ENCODE assay signal across 17 cellular contexts in the genomic region with DNA sequence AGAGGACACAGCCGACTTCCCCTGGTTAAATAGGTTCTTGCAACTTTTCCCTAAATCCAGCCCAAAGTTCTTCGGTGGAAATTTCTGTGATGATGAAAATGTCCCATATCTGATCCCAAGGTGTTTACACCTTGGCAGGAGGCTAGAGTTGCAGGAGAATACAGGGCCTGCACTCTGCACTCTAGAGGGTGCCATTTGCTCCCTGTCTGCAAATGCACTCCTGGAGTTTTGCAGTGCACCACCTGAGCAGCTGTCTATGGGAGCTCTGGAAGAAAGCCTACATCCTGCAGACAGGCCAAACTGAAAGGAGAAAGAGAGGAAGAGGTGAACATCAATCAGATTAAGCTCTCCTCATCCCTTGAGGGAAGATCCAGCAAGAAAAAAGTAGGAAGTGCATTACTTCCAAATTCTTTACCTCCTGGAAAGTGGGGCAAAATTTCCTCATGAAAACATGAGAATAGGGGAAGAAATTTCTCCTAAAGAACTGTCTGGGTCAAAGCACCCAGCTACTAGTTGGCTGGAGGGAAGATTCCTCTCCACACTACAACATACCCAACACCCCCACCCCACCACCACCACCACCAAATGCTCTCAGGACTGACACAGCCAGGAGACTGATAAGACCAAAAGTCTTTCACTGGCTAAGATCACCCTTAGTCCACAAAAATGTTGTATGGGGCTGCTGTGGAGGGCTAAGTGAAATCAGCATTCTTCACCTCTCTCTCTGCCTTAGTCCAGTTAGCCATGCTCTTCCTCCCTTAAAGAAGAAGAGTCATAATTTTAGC.
DNase-seq lines count a peak whose midpoint lies in the region; ATAC-seq, FAIRE-seq and TF ChIP-seq lines count a peak whose summit lies in the region.
"Had no signal": no experiment of that assay in that cellular context is flagged by ENCODE, and none has a peak within 500 bp of the region (broad histone marks: within the 10 kb centered on the region; RNA-seq: fewer than 3 reads in every experiment).

No MANE protein-coding gene starts in this region.

- DNase-seq in left ventricle myocardium inferior (no peak), left cardiac atrium (no peak), astrocyte (ENCODE audit: low read depth) (peak; percentile 87), keratinocyte (ENCODE audit: low read depth, low spot score) (no peak), GM12892 (ENCODE audit: insufficient read length) (no peak), GDM1 (lab: John Stamatoyannopoulos, UW) (no peak)
- no peak for DNase-seq in activated CD8-positive, alpha-beta T cell treated with anti-CD3 and anti-CD28 coated beads, Interleukin-2, amount 10 ng/mL, durations not matched to agents 7 days and 5 days
- DNase-seq: AML-193, DND-41, foreskin melanocyte, H7, NCI-H1417, NCI-H510A, uterus had no signal

- no peak overlapping the region for H3K4me2 ChIP-seq in astrocyte (ENCODE audit: low read length)
- H3K4me2 ChIP-seq in keratinocyte (ENCODE audit: control insufficient read depth, extremely low read depth, insufficient read depth, low read depth, low read length): no peak overlapping the region

- H3K4me1 ChIP-seq in left ventricle myocardium inferior: peaks cover 10% of the 10 kb centered on the region
- H3K4me1 ChIP-seq in astrocyte (ENCODE audit: insufficient read depth, low read length): peaks cover 40% of the 10 kb centered on the region
- H3K4me1 ChIP-seq in keratinocyte (ENCODE audit: control insufficient read depth, extremely low read depth, insufficient read depth, low read length): peaks cover 23% of the 10 kb centered on the region
- H3K4me1 ChIP-seq: uterus had no signal

- H3K79me2 ChIP-seq in astrocyte (ENCODE audit: insufficient read depth, low read length): no peaks in the 10 kb centered on the region
- no peaks in the 10 kb centered on the region for H3K79me2 ChIP-seq in keratinocyte (ENCODE audit: control insufficient read depth, insufficient read depth, low read length)

- peak overlapping the region; percentile 100 for H3K27ac Mint-ChIP-seq in astrocyte (ENCODE audit: unreplicated experiment)
- no peak overlapping the region for H3K27ac Mint-ChIP-seq in activated CD8-positive, alpha-beta T cell treated with anti-CD3 and anti-CD28 coated beads, Interleukin-2, amount 10 ng/mL, durations not matched to agents 7 days and 5 days
- H3K27ac Mint-ChIP-seq: activated naive CD4-positive, alpha-beta T cell treated with anti-CD3 and anti-CD28 coated beads, Interleukin-2, amount 50 U/mL, for 24 hours had no signal

- H3K4me1 Mint-ChIP-seq in astrocyte (ENCODE audit: low read depth, unreplicated experiment): peaks cover 50% of the 10 kb centered on the region
- H3K4me1 Mint-ChIP-seq in activated CD8-positive, alpha-beta T cell treated with anti-CD3 and anti-CD28 coated beads, Interleukin-2, amount 10 ng/mL, durations not matched to agents 7 days and 5 days (ENCODE audit: low read depth): no peaks in the 10 kb centered on the region
- H3K4me1 Mint-ChIP-seq: activated naive CD4-positive, alpha-beta T cell treated with anti-CD3 and anti-CD28 coated beads, Interleukin-2, amount 50 U/mL, for 24 hours had no signal

- peaks cover 7% of the 10 kb centered on the region for H3K36me3 Mint-ChIP-seq in astrocyte (ENCODE audit: low read depth, unreplicated experiment)
- no peaks in the 10 kb centered on the region for H3K36me3 Mint-ChIP-seq in activated CD8-positive, alpha-beta T cell treated with anti-CD3 and anti-CD28 coated beads, Interleukin-2, amount 10 ng/mL, durations not matched to agents 7 days and 5 days (ENCODE audit: low read depth)
- H3K36me3 Mint-ChIP-seq: activated naive CD4-positive, alpha-beta T cell treated with anti-CD3 and anti-CD28 coated beads, Interleukin-2, amount 50 U/mL, for 24 hours had no signal

- H3K9me1 ChIP-seq in keratinocyte (ENCODE audit: control insufficient read depth, extremely low read depth, insufficient read depth, low read length): no peaks in the 10 kb centered on the region

- no peak overlapping the region for H2AFZ ChIP-seq in astrocyte (ENCODE audit: low read depth, low read length)
- H2AFZ ChIP-seq in keratinocyte (ENCODE audit: control insufficient read depth, low read length): no peak overlapping the region

- intact Hi-C loops in left ventricle myocardium inferior (cut with micrococcal nuclease): no loop called here
- intact Hi-C loops in left cardiac atrium (cut with DNase I): no loop called here

- no peak for TF ChIP-seq POLR2A in GM12892 (IDR thresholded peaks at IDR 0.05; ENCODE audit: low read depth, low read length)

- H3K27ac ChIP-seq in left ventricle myocardium inferior (replicated peaks) (no peak overlapping the region), astrocyte (ENCODE audit: low read depth, low read length) (peak overlapping the region; percentile 97), keratinocyte (ENCODE audit: control insufficient read depth, insufficient read depth, low read length) (no peak overlapping the region)
- H3K27ac ChIP-seq: uterus had no signal

- H3K9ac ChIP-seq in astrocyte (ENCODE audit: low read length): peak overlapping the region; percentile 41
- no peak overlapping the region for H3K9ac ChIP-seq in keratinocyte (ENCODE audit: control insufficient read depth, extremely low read depth, insufficient read depth, low read length)

- H3K36me3 ChIP-seq in left ventricle myocardium inferior (no peaks in the 10 kb centered on the region), astrocyte (ENCODE audit: insufficient read depth, low read length) (no peaks in the 10 kb centered on the region), keratinocyte (ENCODE audit: control insufficient read depth in 2 of 2, extremely low read depth in 1 of 2, insufficient read depth in 2 of 2, low read length in 2 of 2) (no peaks in the 10 kb centered on the region)
- H3K36me3 ChIP-seq: uterus had no signal

- FAIRE-seq in astrocyte (lab: Jason Lieb, UNC): no peak
- peak; percentile 20 for FAIRE-seq in keratinocyte (lab: Jason Lieb, UNC)
- no peak for FAIRE-seq in GM12892 (lab: Jason Lieb, UNC)

- dilution Hi-C loops in keratinocyte (cut with MboI; ENCODE audit: extremely low pct_ligation_motif_present, low sequenced_read_pairs): no loop called here

- H3K9me3 ChIP-seq in left ventricle myocardium inferior (replicated peaks) (no peaks in the 10 kb centered on the region), astrocyte (ENCODE audit: insufficient read depth, low read depth, low read length) (no peaks in the 10 kb centered on the region), keratinocyte (ENCODE audit: control insufficient read depth, low read depth, low read length) (no peaks in the 10 kb centered on the region)
- H3K9me3 ChIP-seq: uterus had no signal

- no peak overlapping the region for H3K4me3 ChIP-seq in left ventricle myocardium inferior
- H3K4me3 ChIP-seq in astrocyte (ENCODE audit: insufficient read depth, low read depth, low read length): no peak overlapping the region
- H3K4me3 ChIP-seq in keratinocyte (ENCODE audit: control insufficient read depth in 2 of 3, extremely low read depth in 1 of 3, insufficient read depth in 2 of 3, low read depth in 1 of 3, low read length in 3 of 3): no peak overlapping the region
- H3K4me3 ChIP-seq: coronary artery, uterus had no signal

- no peaks in the 10 kb centered on the region for H3K27me3 Mint-ChIP-seq in astrocyte (ENCODE audit: low read depth, unreplicated experiment)
- peaks cover 11% of the 10 kb centered on the region for H3K27me3 Mint-ChIP-seq in activated CD8-positive, alpha-beta T cell treated with anti-CD3 and anti-CD28 coated beads, Interleukin-2, amount 10 ng/mL, durations not matched to agents 7 days and 5 days (ENCODE audit: low read depth)

- CTCF ChIA-PET in activated CD8-positive, alpha-beta T cell treated with anti-CD3 and anti-CD28 coated beads, Interleukin-2, amount 10 ng/mL, durations not matched to agents 7 days and 5 days (lab: Charles Lee): no interaction called here

- no peaks in the 10 kb centered on the region for H3K9me3 Mint-ChIP-seq in astrocyte (ENCODE audit: unreplicated experiment)
- H3K9me3 Mint-ChIP-seq in activated CD8-positive, alpha-beta T cell treated with anti-CD3 and anti-CD28 coated beads, Interleukin-2, amount 10 ng/mL, durations not matched to agents 7 days and 5 days (ENCODE audit: insufficient read depth): no peaks in the 10 kb centered on the region
- H3K9me3 Mint-ChIP-seq: activated naive CD4-positive, alpha-beta T cell treated with anti-CD3 and anti-CD28 coated beads, Interleukin-2, amount 50 U/mL, for 24 hours had no signal

- ATAC-seq in left cardiac atrium: no peak
- ATAC-seq in activated CD8-positive, alpha-beta T cell treated with anti-CD3 and anti-CD28 coated beads, Interleukin-2, amount 10 ng/mL, durations not matched to agents 7 days and 5 days: no peak
- ATAC-seq in HG03025 (IDR thresholded peaks at IDR 0.05; ENCODE audit: low FRiP score, unreplicated experiment): no peak

- peak; percentile 27 for TF ChIP-seq CTCF in left ventricle myocardium inferior (IDR thresholded peaks at IDR 0.05; ENCODE audit: borderline replicate concordance)
- TF ChIP-seq CTCF in astrocyte (IDR thresholded peaks at IDR 0.05; ENCODE audit: insufficient read depth, low read depth, low read length): no peak
- peak; percentile 22 to 66 (median 27) for TF ChIP-seq CTCF in keratinocyte (optimal IDR thresholded peaks at IDR 0.05 in 1 of 3, IDR thresholded peaks at IDR 0.05 in 1 of 3, conservative IDR thresholded peaks at IDR 0.05 in 1 of 3; ENCODE audit: extremely low read depth in 1 of 3, insufficient read depth in 2 of 3, low read length in 3 of 3)

- H3K27me3 ChIP-seq in left ventricle myocardium inferior (ENCODE audit: low read depth) (no peaks in the 10 kb centered on the region), astrocyte (ENCODE audit: insufficient read depth, low read length) (no peaks in the 10 kb centered on the region), keratinocyte (ENCODE audit: control insufficient read depth, extremely low read depth, insufficient read depth, low read length) (no peaks in the 10 kb centered on the region)
- H3K27me3 ChIP-seq: uterus had no signal

- peak overlapping the region; percentile 18 for H3K4me3 Mint-ChIP-seq in astrocyte (ENCODE audit: unreplicated experiment)
- no peak overlapping the region for H3K4me3 Mint-ChIP-seq in activated CD8-positive, alpha-beta T cell treated with anti-CD3 and anti-CD28 coated beads, Interleukin-2, amount 10 ng/mL, durations not matched to agents 7 days and 5 days
- H3K4me3 Mint-ChIP-seq: activated naive CD4-positive, alpha-beta T cell treated with anti-CD3 and anti-CD28 coated beads, Interleukin-2, amount 50 U/mL, for 24 hours had no signal

- POLR2A ChIA-PET in activated CD8-positive, alpha-beta T cell treated with anti-CD3 and anti-CD28 coated beads, Interleukin-2, amount 10 ng/mL, durations not matched to agents 7 days and 5 days (lab: Charles Lee): no interaction called here

- no peaks in the 10 kb centered on the region for H4K20me1 ChIP-seq in astrocyte (ENCODE audit: insufficient read depth, low read length)
- H4K20me1 ChIP-seq in keratinocyte (ENCODE audit: control insufficient read depth, extremely low read depth, insufficient read depth, low read length): no peaks in the 10 kb centered on the region
